ENCODE assay signal across 19 cellular contexts in the genomic region with DNA sequence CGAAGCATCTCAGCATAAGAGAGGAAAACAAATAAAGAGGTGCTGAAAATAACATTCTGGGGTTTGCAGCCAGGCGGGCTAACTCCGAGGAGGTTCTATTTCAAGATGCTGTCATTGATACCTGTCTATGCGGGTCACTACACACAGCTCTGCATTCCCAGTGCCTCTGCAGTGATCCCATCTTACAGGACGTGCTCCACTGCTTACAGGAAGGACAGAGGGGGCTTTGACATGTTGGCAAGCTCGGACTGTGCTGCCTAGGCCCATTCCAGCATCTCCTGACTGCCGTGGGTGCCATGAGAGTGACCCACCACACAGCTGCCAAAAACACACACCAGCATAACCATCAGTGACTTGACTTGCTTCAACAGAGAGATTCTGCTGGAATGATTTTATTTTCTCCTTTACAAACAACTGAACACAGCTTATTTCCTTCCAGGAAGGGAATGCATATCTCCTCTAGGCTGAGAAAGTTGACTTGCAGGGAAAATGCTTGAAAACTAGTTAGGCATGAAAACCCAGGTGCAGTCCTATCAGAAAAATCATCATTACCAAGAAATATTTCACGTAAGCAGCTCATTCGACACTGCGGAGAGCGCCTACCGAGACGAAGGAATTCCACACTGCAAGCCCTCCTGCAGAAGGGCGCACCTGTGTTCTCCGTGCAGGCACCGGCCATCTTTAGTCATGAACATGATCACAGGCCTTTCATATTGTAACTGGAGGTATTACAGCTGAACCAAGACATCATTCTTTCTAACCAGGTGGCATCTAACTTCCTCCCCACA.
A peak's percentile ranks its signal among the peaks of the same experiment; 100 is the strongest.
DNase-seq lines count a peak whose midpoint lies in the region; ATAC-seq and TF ChIP-seq lines count a peak whose summit lies in the region.
"Had no signal": no experiment of that assay in that cellular context is flagged by ENCODE, and none has a peak within 500 bp of the region (broad histone marks: within the 10 kb centered on the region; RNA-seq: fewer than 3 reads in every experiment).

No MANE protein-coding gene starts in this region.

- H3F3A ChIP-seq in neural progenitor cell (ENCODE audit: low read depth), result no peaks in the 10 kb centered on the region

- peak; percentile 50 to 76 (median 57) for ATAC-seq in psoas muscle
- ATAC-seq in HG03571 (IDR thresholded peaks at IDR 0.05; ENCODE audit: unreplicated experiment), result no peak
- ATAC-seq: A549, HepG2 had no signal

- no peak overlapping the region for H3K9ac ChIP-seq in neural progenitor cell

- H3K9me3 ChIP-seq in neural progenitor cell (ENCODE audit: low read depth) (no peaks in the 10 kb centered on the region), psoas muscle (no peaks in the 10 kb centered on the region)
- H3K9me3 ChIP-seq: A549 had no signal

- H3K27me3 ChIP-seq in neural progenitor cell, result no peaks in the 10 kb centered on the region
- no peaks in the 10 kb centered on the region for H3K27me3 ChIP-seq in psoas muscle (ENCODE audit: insufficient read depth in 3 of 3, low read length in 2 of 3)

- 59 to 66% (median 61%) methylated on average over 16 of the region's 16 CpGs for WGBS in psoas muscle, 3 donors

- H3K4me3 Mint-ChIP-seq in brain (peak overlapping the region in 1 of 5 experiments; percentile 5), neural progenitor cell (no peak overlapping the region)
- H3K4me3 Mint-ChIP-seq: CD4-positive, alpha-beta T cell; H9; IgD-negative memory B cell had no signal

- no peaks in the 10 kb centered on the region for H4K20me1 ChIP-seq in neural progenitor cell (ENCODE audit: low read depth)

- H3K4me1 Mint-ChIP-seq in brain, result peaks cover 10% of the 10 kb centered on the region
- peaks cover 6% of the 10 kb centered on the region for H3K4me1 Mint-ChIP-seq in neural progenitor cell
- H3K4me1 Mint-ChIP-seq: IgD-negative memory B cell had no signal

- H3K4me3 ChIP-seq in neural progenitor cell, result no peak overlapping the region
- no peak overlapping the region for H3K4me3 ChIP-seq in psoas muscle
- H3K4me3 ChIP-seq: A549 had no signal

- intact Hi-C loops in psoas muscle (cut with DNase I), result no loop called here

- no peak overlapping the region for H3K27ac ChIP-seq in neural progenitor cell
- no peak overlapping the region for H3K27ac ChIP-seq in psoas muscle
- H3K27ac ChIP-seq: 22Rv1, A549, C4-2B had no signal

- H2AFZ ChIP-seq in neural progenitor cell (replicated peaks), result no peak overlapping the region

- peaks cover 3% of the 10 kb centered on the region for H3K27me3 Mint-ChIP-seq in brain
- peaks cover 5% of the 10 kb centered on the region for H3K27me3 Mint-ChIP-seq in neural progenitor cell (ENCODE audit: insufficient read depth, low read depth)
- H3K27me3 Mint-ChIP-seq: CD4-positive, alpha-beta T cell had no signal

- H3K4me1 ChIP-seq in neural progenitor cell (no peaks in the 10 kb centered on the region), psoas muscle (peaks cover 4% of the 10 kb centered on the region)
- H3K4me1 ChIP-seq: A549 had no signal

- H3K27ac Mint-ChIP-seq in brain (peak overlapping the region in 4 of 5 experiments; percentile 14 to 84 (median 40)), neural progenitor cell (peak overlapping the region; percentile 38)
- H3K27ac Mint-ChIP-seq: CD4-positive, alpha-beta T cell had no signal

- TF ChIP-seq CTCF in brain (conservative IDR thresholded peaks at IDR 0.05), result no peak
- no peak for TF ChIP-seq CTCF in neural progenitor cell (IDR thresholded peaks at IDR 0.05)
- no peak for TF ChIP-seq CTCF in psoas muscle (IDR thresholded peaks at IDR 0.05)

- no peaks in the 10 kb centered on the region for H3K79me2 ChIP-seq in neural progenitor cell (ENCODE audit: low read depth)

- no peak overlapping the region for H3K4me2 ChIP-seq in neural progenitor cell
- H3K4me2 ChIP-seq: A549 had no signal

- peaks cover 61% of the 10 kb centered on the region for H3K36me3 Mint-ChIP-seq in brain
- peaks cover 24% of the 10 kb centered on the region for H3K36me3 Mint-ChIP-seq in neural progenitor cell
- H3K36me3 Mint-ChIP-seq: IgD-negative memory B cell had no signal

- H3K36me3 ChIP-seq in neural progenitor cell (no peaks in the 10 kb centered on the region), psoas muscle (ENCODE audit: insufficient read depth in 1 of 2, low read depth in 1 of 2) (peaks cover 0 to 6% of the 10 kb centered on the region in 2 donors)

- DNase-seq in left kidney (ENCODE audit: low read depth, low spot score), result peak; percentile 77
- DNase-seq in neural progenitor cell (ENCODE audit: low spot score), result no peak
- DNase-seq in psoas muscle, result no peak
- no peak for DNase-seq in stimulated activated CD4-positive, alpha-beta T cell treated with anti-CD3 and anti-CD28 coated beads, Interleukin-2, amount 100 ng/mL, for 24 hours
- no peak for DNase-seq in COLO829 (ENCODE audit: low spot score)
- no peak for DNase-seq in cortex of kidney (lab: John Stamatoyannopoulos, UW)
- DNase-seq: AML-193; CD4-positive, alpha-beta T cell; DMS153; DMS79; GDM1; H9 had no signal

- H3K9me3 Mint-ChIP-seq in brain (peaks cover 0 to 4% (median 2%) of the 10 kb centered on the region in 5 experiments), neural progenitor cell (peaks cover 5% of the 10 kb centered on the region)
- H3K9me3 Mint-ChIP-seq: CD4-positive, alpha-beta T cell had no signal
